ENCODE assay signal across 20 cellular contexts in genomic region chr6:158548418-158549161, GRCh38. TPM values are rescaled to one million over a fixed set of nuclear protein-coding genes. Genes with fewer than 3 reads are reported as not detected.
DNase-seq lines count a peak whose midpoint lies in the region; ATAC-seq and TF ChIP-seq lines count a peak whose summit lies in the region.
"Had no signal": no experiment of that assay in that cellular context is flagged by ENCODE, and none has a peak within 500 bp of the region (broad histone marks: within the 10 kb centered on the region; RNA-seq: fewer than 3 reads in every experiment).

No MANE protein-coding gene starts in this region.

- DNase-seq in COLO668 (lab: John Stamatoyannopoulos, UW; ENCODE audit: unreplicated experiment) (peak; percentile 77), NCI-H1092 (lab: John Stamatoyannopoulos, UW) (peak; percentile 93), NCI-H510A (lab: John Stamatoyannopoulos, UW) (peak; percentile 53), glutamatergic neuron (peak; percentile 56), SKM-1 treated with dmso at 0.1 percent for 144 hours (lab: John Stamatoyannopoulos, UW; ENCODE audit: unreplicated experiment) (no peak)
- DNase-seq: ACHN; activated CD4-positive, alpha-beta T cell treated with anti-CD3 and anti-CD28 coated beads, Interleukin-2, amount 10 ng/mL, durations not matched to agents 7 days and 5 days; activated T-cell treated with anti-CD3 and anti-CD28 coated beads, Interleukin-2, amount 50 U/mL, for 24 hours; CD8-positive, alpha-beta T cell; effector CD8-positive, alpha-beta T cell; GDM1; HFFc6; left cardiac atrium; SIG-M5; stimulated activated naive CD4-positive, alpha-beta T cell; T1000 had no signal

- peaks cover 11% of the 10 kb centered on the region for H3K27me3 Mint-ChIP-seq in glutamatergic neuron (ENCODE audit: unreplicated experiment)
- H3K27me3 Mint-ChIP-seq: activated T-cell treated with anti-CD3 and anti-CD28 coated beads, Interleukin-2, amount 50 U/mL, for 24 hours had no signal

- H3K36me3 Mint-ChIP-seq in glutamatergic neuron (ENCODE audit: unreplicated experiment), result peaks cover 19% of the 10 kb centered on the region
- H3K36me3 Mint-ChIP-seq: CD8-positive, alpha-beta T cell had no signal

- peak overlapping the region; percentile 90 for H3K27ac Mint-ChIP-seq in glutamatergic neuron (ENCODE audit: unreplicated experiment)
- H3K27ac Mint-ChIP-seq: activated CD4-positive, alpha-beta T cell treated with anti-CD3 and anti-CD28 coated beads, Interleukin-2, amount 10 ng/mL, durations not matched to agents 7 days and 5 days; activated T-cell treated with anti-CD3 and anti-CD28 coated beads, Interleukin-2, amount 50 U/mL, for 24 hours; CD8-positive, alpha-beta T cell; HFFc6 had no signal

- peaks cover 22% of the 10 kb centered on the region for H3K27me3 ChIP-seq in gastroesophageal sphincter

- no peak for TF ChIP-seq CTCF in glutamatergic neuron (IDR thresholded peaks at IDR 0.05; ENCODE audit: partially characterized antibody, unreplicated experiment)
- no peak for TF ChIP-seq CTCF in gastroesophageal sphincter (IDR thresholded peaks at IDR 0.05)

- peaks cover 21% of the 10 kb centered on the region for H3K4me1 Mint-ChIP-seq in glutamatergic neuron (ENCODE audit: low read depth, unreplicated experiment)
- H3K4me1 Mint-ChIP-seq: activated CD4-positive, alpha-beta T cell treated with anti-CD3 and anti-CD28 coated beads, Interleukin-2, amount 10 ng/mL, durations not matched to agents 7 days and 5 days had no signal

- H3K36me3 ChIP-seq in gastroesophageal sphincter, result no peaks in the 10 kb centered on the region

- no peaks in the 10 kb centered on the region for H3K9me3 ChIP-seq in gastroesophageal sphincter

- no peak for TF ChIP-seq POLR2A in gastroesophageal sphincter (IDR thresholded peaks at IDR 0.05)

- no peak for TF ChIP-seq EP300 in gastroesophageal sphincter (IDR thresholded peaks at IDR 0.05)

- no peaks in the 10 kb centered on the region for H3K4me1 ChIP-seq in gastroesophageal sphincter

- H3K4me3 ChIP-seq in gastroesophageal sphincter, result no peak overlapping the region

- no peak overlapping the region for H3K27ac ChIP-seq in gastroesophageal sphincter
- H3K27ac ChIP-seq: parathyroid adenoma had no signal

- ATAC-seq in HG03025 (IDR thresholded peaks at IDR 0.05; ENCODE audit: low FRiP score, unreplicated experiment), result no peak
- ATAC-seq in GM18511 (IDR thresholded peaks at IDR 0.05; ENCODE audit: unreplicated experiment), result no peak
- ATAC-seq in gastroesophageal sphincter, result no peak
- ATAC-seq: CD8-positive, alpha-beta T cell; left cardiac atrium had no signal

- 57 to 59% methylated on average over 5 to 7 of the region's 9 CpGs for WGBS in gastroesophageal sphincter (ENCODE audit: low coverage in 1 of 2), 2 donors

- peak overlapping the region; percentile 7 for H3K4me3 Mint-ChIP-seq in glutamatergic neuron (ENCODE audit: unreplicated experiment)
- H3K4me3 Mint-ChIP-seq: activated CD4-positive, alpha-beta T cell treated with anti-CD3 and anti-CD28 coated beads, Interleukin-2, amount 10 ng/mL, durations not matched to agents 7 days and 5 days; activated T-cell treated with anti-CD3 and anti-CD28 coated beads, Interleukin-2, amount 50 U/mL, for 24 hours; CD8-positive, alpha-beta T cell; HFFc6 had no signal

- peaks cover 8% of the 10 kb centered on the region for H3K9me3 Mint-ChIP-seq in glutamatergic neuron (ENCODE audit: unreplicated experiment)
- H3K9me3 Mint-ChIP-seq: activated CD4-positive, alpha-beta T cell treated with anti-CD3 and anti-CD28 coated beads, Interleukin-2, amount 10 ng/mL, durations not matched to agents 7 days and 5 days; activated T-cell treated with anti-CD3 and anti-CD28 coated beads, Interleukin-2, amount 50 U/mL, for 24 hours; CD8-positive, alpha-beta T cell; HFFc6 had no signal

RNA-seq across cellular contexts. Expression of gene TMEM181, which starts 11.3 kb away (rescaled TPM):
- total RNA-seq in glutamatergic neuron (ENCODE audit: unreplicated experiment), result 44.3 TPM
- 10 to 100 TPM; 26.8 to 38.3 (median 29.3) TPM for total RNA-seq in gastroesophageal sphincter
